19 cellular contexts compared by ENCODE assay signal in genomic region chr11:70433966-70434812, GRCh38.
"Had no signal": no experiment of that assay in that cellular context is flagged by ENCODE, and none has a peak within 500 bp of the region (broad histone marks: within the 10 kb centered on the region; RNA-seq: fewer than 3 reads in every experiment).

No MANE protein-coding gene starts in this region.

- H2AFZ ChIP-seq: hepatocyte had no signal

- H3K4me1 Mint-ChIP-seq: activated CD4-positive, alpha-beta T cell treated with anti-CD3 and anti-CD28 coated beads for 36 hours; activated naive CD8-positive, alpha-beta T cell treated with anti-CD3 and anti-CD28 coated beads for 36 hours; mesothelial cell of epicardium had no signal

- H3K27me3 Mint-ChIP-seq: activated CD4-positive, alpha-beta T cell treated with anti-CD3 and anti-CD28 coated beads for 36 hours had no signal

- H3K4me1 ChIP-seq: esophagus squamous epithelium, lower lobe of right lung, stomach, vagina had no signal

- H3K4me3 Mint-ChIP-seq: activated CD4-positive, alpha-beta T cell treated with anti-CD3 and anti-CD28 coated beads for 36 hours; activated naive CD8-positive, alpha-beta T cell treated with anti-CD3 and anti-CD28 coated beads for 36 hours; mesothelial cell of epicardium had no signal

- H3K9me3 ChIP-seq: esophagus squamous epithelium, lower lobe of right lung, prostate gland, stomach, vagina had no signal

- H3K79me2 ChIP-seq: hepatocyte had no signal

- ATAC-seq: activated CD4-positive, alpha-beta T cell treated with anti-CD3 and anti-CD28 coated beads for 36 hours; left cardiac atrium; lower lobe of right lung; right cardiac atrium had no signal

- H3K27me3 ChIP-seq: esophagus squamous epithelium, hepatocyte, stomach, vagina had no signal

- H3K4me2 ChIP-seq: hepatocyte had no signal

- H3K9me3 Mint-ChIP-seq: activated naive CD8-positive, alpha-beta T cell treated with anti-CD3 and anti-CD28 coated beads for 36 hours; mesothelial cell of epicardium had no signal

- H3K27ac ChIP-seq: esophagus squamous epithelium, hepatocyte, lower lobe of right lung, prostate gland, stomach, vagina, VCaP had no signal

- DNase-seq: activated CD4-positive, alpha-beta T cell treated with anti-CD3 and anti-CD28 coated beads for 36 hours; activated CD4-positive, alpha-beta T cell treated with anti-CD3 and anti-CD28 coated beads, Interleukin-2, amount 50 U/mL, for 48 hours; activated gamma-delta T cell treated with Interleukin-2 at 50 U/mL for 16 hours; activated naive CD8-positive, alpha-beta T cell treated with anti-CD3 and anti-CD28 coated beads for 36 hours; amniotic stem cell; effector CD8-positive, alpha-beta T cell; esophagus squamous epithelium; left cardiac atrium; lower lobe of right lung; stimulated activated CD4-positive, alpha-beta T cell treated with anti-CD3 and anti-CD28 coated beads, Interleukin-2, amount 100 ng/mL, for 48 hours; stomach; T-helper 2 cell; trophoblast cell had no signal

- H3K4me3 ChIP-seq: esophagus squamous epithelium, hepatocyte, lower lobe of right lung, prostate gland, stomach, vagina had no signal

- H3K27ac Mint-ChIP-seq: activated CD4-positive, alpha-beta T cell treated with anti-CD3 and anti-CD28 coated beads for 36 hours; activated naive CD8-positive, alpha-beta T cell treated with anti-CD3 and anti-CD28 coated beads for 36 hours had no signal
